In genomic region chr10:21944727-21945386, GRCh38 we compare ENCODE assay signal across 26 cellular contexts.
"Had no signal": no experiment of that assay in that cellular context is flagged by ENCODE, and none has a peak within 500 bp of the region (broad histone marks: within the 10 kb centered on the region; RNA-seq: fewer than 3 reads in every experiment).

No MANE protein-coding gene starts in this region.

- H3K4me3 ChIP-seq: left lung, prostate gland, testis had no signal

- DNase-seq: activated CD4-positive, alpha-beta T cell treated with anti-CD3 and anti-CD28 coated beads, Interleukin-2, amount 10 ng/mL, durations not matched to agents 24 days and 14 days; activated CD8-positive, alpha-beta T cell treated with anti-CD3 and anti-CD28 coated beads for 36 hours; activated naive CD4-positive, alpha-beta T cell treated with anti-CD3 and anti-CD28 coated beads for 36 hours; activated naive CD8-positive, alpha-beta T cell treated with anti-CD3 and anti-CD28 coated beads, Interleukin-2, amount 50 U/mL, for 24 hours; activated T-cell treated with anti-CD3 and anti-CD28 coated beads, Interleukin-2, amount 50 U/mL, for 24 hours; aorta; effector memory CD8-positive, alpha-beta T cell; foreskin melanocyte; glutamatergic neuron; hippocampal formation; islet precursor cell; left lung; naive thymus-derived CD8-positive, alpha-beta T cell; right cardiac atrium; SK-N-SH; small intestine; stimulated activated CD4-positive, alpha-beta T cell treated with anti-CD3 and anti-CD28 coated beads, Interleukin-15, amount 100 ng/mL, for 24 hours; stimulated activated CD4-positive, alpha-beta T cell treated with anti-CD3 and anti-CD28 coated beads, Interleukin-4, amount 100 ng/mL, for 24 hours; T-helper 1 cell; T1000; testis had no signal

- H3K36me3 ChIP-seq: left lung, prostate gland had no signal

- H3K4me1 ChIP-seq: prostate gland, testis had no signal

- H3K27ac ChIP-seq: left lung, prostate gland, testis had no signal

- H3K4me3 Mint-ChIP-seq: activated CD4-positive, alpha-beta T cell treated with anti-CD3 and anti-CD28 coated beads, Interleukin-2, amount 10 ng/mL, durations not matched to agents 24 days and 14 days; activated CD8-positive, alpha-beta T cell treated with anti-CD3 and anti-CD28 coated beads for 36 hours; activated naive CD4-positive, alpha-beta T cell treated with anti-CD3 and anti-CD28 coated beads for 36 hours; activated naive CD8-positive, alpha-beta T cell treated with anti-CD3 and anti-CD28 coated beads, Interleukin-2, amount 50 U/mL, for 24 hours; activated T-cell treated with anti-CD3 and anti-CD28 coated beads, Interleukin-2, amount 50 U/mL, for 24 hours; dendritic cell treated with granulocyte-macrophage colony-stimulating factor and Interleukin-4, amounts not matched to agents 40 ng/mL and 50 ng/mL, for 4 days; effector memory CD8-positive, alpha-beta T cell; naive thymus-derived CD8-positive, alpha-beta T cell; stimulated activated memory B cell treated with anti-CD40 and anti-IgM and Interleukin-4, amounts not matched to agents 10 μg/mL and 1 μg/mL and 100 μg/mL, for 72 hours; type B pancreatic cell had no signal

- H3K27ac Mint-ChIP-seq: activated CD4-positive, alpha-beta T cell treated with anti-CD3 and anti-CD28 coated beads, Interleukin-2, amount 10 ng/mL, durations not matched to agents 24 days and 14 days; activated CD8-positive, alpha-beta T cell treated with anti-CD3 and anti-CD28 coated beads for 36 hours; activated naive CD8-positive, alpha-beta T cell treated with anti-CD3 and anti-CD28 coated beads, Interleukin-2, amount 50 U/mL, for 24 hours; activated T-cell treated with anti-CD3 and anti-CD28 coated beads, Interleukin-2, amount 50 U/mL, for 24 hours; activated T-helper 2 cell treated with anti-CD3 and anti-CD28 coated beads, Interferon-gamma antibody, Interleukin-2, Interleukin-4, amounts not matched to agents 10 μg/mL and 5 μg/mL and 100 μg/mL, durations not matched to agents 14 hours and 24 hours and 36 hours; dendritic cell treated with granulocyte-macrophage colony-stimulating factor and Interleukin-4, amounts not matched to agents 40 ng/mL and 50 ng/mL, for 4 days; stimulated activated memory B cell treated with anti-CD40 and anti-IgM and Interleukin-4, amounts not matched to agents 10 μg/mL and 1 μg/mL and 100 μg/mL, for 72 hours; type B pancreatic cell had no signal

- H3K9me3 ChIP-seq: left lung, prostate gland, SK-N-SH, testis had no signal

- ATAC-seq: activated CD8-positive, alpha-beta T cell treated with anti-CD3 and anti-CD28 coated beads for 36 hours; activated naive CD8-positive, alpha-beta T cell treated with anti-CD3 and anti-CD28 coated beads, Interleukin-2, amount 50 U/mL, for 24 hours; effector memory CD8-positive, alpha-beta T cell; left lung; naive thymus-derived CD8-positive, alpha-beta T cell; right cardiac atrium; stimulated activated memory B cell treated with anti-CD40 and anti-IgM and Interleukin-4, amounts not matched to agents 10 μg/mL and 1 μg/mL and 100 μg/mL, for 72 hours had no signal

- H3K36me3 Mint-ChIP-seq: naive thymus-derived CD8-positive, alpha-beta T cell; stimulated activated memory B cell treated with anti-CD40 and anti-IgM and Interleukin-4, amounts not matched to agents 10 μg/mL and 1 μg/mL and 100 μg/mL, for 72 hours; type B pancreatic cell had no signal

- H3K27me3 ChIP-seq: left lung, testis had no signal

- H3K27me3 Mint-ChIP-seq: activated CD4-positive, alpha-beta T cell treated with anti-CD3 and anti-CD28 coated beads, Interleukin-2, amount 10 ng/mL, durations not matched to agents 24 days and 14 days; activated CD8-positive, alpha-beta T cell treated with anti-CD3 and anti-CD28 coated beads for 36 hours; activated naive CD8-positive, alpha-beta T cell treated with anti-CD3 and anti-CD28 coated beads, Interleukin-2, amount 50 U/mL, for 24 hours; activated T-cell treated with anti-CD3 and anti-CD28 coated beads, Interleukin-2, amount 50 U/mL, for 24 hours; dendritic cell treated with granulocyte-macrophage colony-stimulating factor and Interleukin-4, amounts not matched to agents 40 ng/mL and 50 ng/mL, for 4 days; effector memory CD8-positive, alpha-beta T cell; naive thymus-derived CD8-positive, alpha-beta T cell; stimulated activated memory B cell treated with anti-CD40 and anti-IgM and Interleukin-4, amounts not matched to agents 10 μg/mL and 1 μg/mL and 100 μg/mL, for 72 hours; type B pancreatic cell had no signal
